ENCODE assay signal across 1 cellular context in genomic region chr14:20686386-20687143, GRCh38.
TF ChIP-seq lines count a peak whose summit lies in the region.

No MANE protein-coding gene starts in this region.

TF ChIP-seq in HepG2, 621 proteins besides CTCF, POLR2A, EP300 and RAD21 (continued from another document):
- 0 out of 2 replicates have a peak, but pooled peaks have one; percentile 14 for TF ChIP-seq PBX3 (CRISPR knock-in tag; IDR thresholded peaks at IDR 0.05; ENCODE audit: borderline replicate concordance)
- no peak; the same call in 1 of the 2 replicates for TF ChIP-seq ZHX1 (CRISPR knock-in tag; IDR thresholded peaks at IDR 0.05; ENCODE audit: low read depth)
- no peak for TF ChIP-seq BORCS8-MEF2B (CRISPR knock-in tag; IDR thresholded peaks at IDR 0.05)
- TF ChIP-seq ZNF12 (CRISPR knock-in tag; IDR thresholded peaks at IDR 0.05): 0 out of 2 replicates have a peak, but pooled peaks have one; percentile 29
- no peak for TF ChIP-seq ZNF318 (CRISPR knock-in tag; IDR thresholded peaks at IDR 0.05)
- no peak for TF ChIP-seq ZMYM3 (CRISPR knock-in tag; IDR thresholded peaks at IDR 0.05)
- no peak for TF ChIP-seq GLMP (CRISPR knock-in tag; IDR thresholded peaks at IDR 0.05; ENCODE audit: borderline replicate concordance)
- no peak; the same call in 1 of the 2 replicates for TF ChIP-seq ZSCAN5A (CRISPR knock-in tag; IDR thresholded peaks at IDR 0.05; ENCODE audit: borderline replicate concordance)
- TF ChIP-seq ZBTB10 (CRISPR knock-in tag; IDR thresholded peaks at IDR 0.05; ENCODE audit: borderline replicate concordance): 0 out of 2 replicates have a peak, but pooled peaks have one; percentile 32
- no peak for TF ChIP-seq ZBTB3 (CRISPR knock-in tag; IDR thresholded peaks at IDR 0.05; ENCODE audit: borderline replicate concordance, low read depth)
- TF ChIP-seq PREB (CRISPR knock-in tag; IDR thresholded peaks at IDR 0.05): no peak
